Comparison of ENCODE assay signal across 19 cellular contexts in genomic region chr13:73578251-73578875, GRCh38.
DNase-seq lines count a peak whose midpoint lies in the region; ATAC-seq and TF ChIP-seq lines count a peak whose summit lies in the region.
"Had no signal": no experiment of that assay in that cellular context is flagged by ENCODE, and none has a peak within 500 bp of the region (broad histone marks: within the 10 kb centered on the region; RNA-seq: fewer than 3 reads in every experiment).

No MANE protein-coding gene starts in this region.

- H3K23ac ChIP-seq in IMR-90 (ENCODE audit: low read depth, low read length), result no peak overlapping the region

- H3K27ac ChIP-seq in IMR-90 (ENCODE audit: insufficient read depth, low read length) (no peak overlapping the region), suprapubic skin (no peak overlapping the region)
- H3K27ac ChIP-seq: Peyer's patch had no signal

- no peak overlapping the region for H2AK5ac ChIP-seq in IMR-90 (ENCODE audit: low read depth, low read length)

- H3K56ac ChIP-seq in IMR-90 (ENCODE audit: extremely low read depth, insufficient read depth, low read length), result no peak overlapping the region

- DNase-seq in AG08396 (ENCODE audit: low spot score) (peak; percentile 7), IMR-90 (peak; percentile 42), amniotic epithelial cell (ENCODE audit: low read depth) (peak; percentile 29), fibroblast of pulmonary artery (ENCODE audit: low read depth) (peak; percentile 20), suprapubic skin (ENCODE audit: low spot score in 2 of 2) (no peak), head of caudate nucleus (no peak), NCI-H446 treated with DMSO at 0.1 percent for 48 hours (lab: John Stamatoyannopoulos, UW) (no peak)
- DNase-seq in activated CD8-positive, alpha-beta memory T cell treated with anti-CD3 and anti-CD28 coated beads, Interleukin-2, amount 10 ng/mL, durations not matched to agents 7 days and 5 days, result no peak
- DNase-seq: C1 segment of cervical spinal cord, DND-41, MV-4-11, NCI-H1417 treated with DMSO at 0.1 percent for 48 hours, NCI-H1930, NCI-H2171 treated with DMSO at 0.1 percent for 48 hours, NCI-H510A, Peyer's patch, SHP77 had no signal

- dilution Hi-C loops in IMR-90 (cut with HindIII; ENCODE audit: low sequenced_read_pairs, unreplicated experiment), result no loop called here

- peak; percentile 49; the same call in 1 of the 2 replicates for ATAC-seq in IMR-90 (ENCODE audit: low read depth)
- ATAC-seq in activated CD8-positive, alpha-beta memory T cell treated with anti-CD3 and anti-CD28 coated beads, Interleukin-2, amount 10 ng/mL, durations not matched to agents 7 days and 5 days, result no peak
- ATAC-seq: GM12878, SK-N-SH treated with all-trans-retinoic acid at 6 μM for 48 hours had no signal

- no peak overlapping the region for H3K4ac ChIP-seq in IMR-90 (ENCODE audit: low read depth, low read length)

- H3K9me3 ChIP-seq in IMR-90 (ENCODE audit: control insufficient read depth, insufficient read depth, low read length) (no peaks in the 10 kb centered on the region), suprapubic skin (no peaks in the 10 kb centered on the region)
- H3K9me3 ChIP-seq: Peyer's patch had no signal

- no peaks in the 10 kb centered on the region for H3K36me3 ChIP-seq in IMR-90 (ENCODE audit: control insufficient read depth, insufficient read depth, low read length)
- H3K36me3 ChIP-seq in suprapubic skin, result no peaks in the 10 kb centered on the region
- H3K36me3 ChIP-seq: Peyer's patch had no signal

- H3K4me1 ChIP-seq in IMR-90 (ENCODE audit: control insufficient read depth, insufficient read depth, low read length) (0 out of 2 replicates have a peak, but pooled peaks cover 2% of the 10 kb centered on the region), suprapubic skin (peaks cover 3% of the 10 kb centered on the region)

- H3K9ac ChIP-seq in IMR-90 (ENCODE audit: low read depth, low read length), result no peak overlapping the region

- TF ChIP-seq POLR2A in IMR-90 (IDR thresholded peaks at IDR 0.05; ENCODE audit: low read depth, low read length) (no peak), suprapubic skin (IDR thresholded peaks at IDR 0.05) (no peak)

- H3K14ac ChIP-seq in IMR-90 (replicated peaks; ENCODE audit: low read depth, low read length), result no peak overlapping the region

- in situ Hi-C loops in IMR-90 (cut with MboI; ENCODE audit: low sequenced_read_pairs), result no loop called here

- no peak overlapping the region for H4K8ac ChIP-seq in IMR-90 (ENCODE audit: low read depth in 2 of 2, low read length in 2 of 2)

- H2AFZ ChIP-seq in IMR-90 (replicated peaks; ENCODE audit: low read length, poor library complexity), result peak overlapping the region; percentile 5

- no TSS peak for BruUV-seq in IMR-90 (replicated peaks; lab: Mats Ljungman, UMichigan)

- intact Hi-C loops in IMR-90 (cut with micrococcal nuclease) (no loop called here), head of caudate nucleus (cut with DNase I) (no loop called here)

- no peak overlapping the region for H3K18ac ChIP-seq in IMR-90 (ENCODE audit: low read depth, low read length)

- H4K5ac ChIP-seq in IMR-90 (ENCODE audit: low read depth, low read length), result no peak overlapping the region

- POLR2A ChIA-PET in IMR-90 (lab: Charles Lee; ENCODE audit: unreplicated experiment), result no interaction called here

- CTCF ChIA-PET in IMR-90 (lab: Yijun Ruan, JAX), result no interaction called here
- CTCF ChIA-PET in activated CD8-positive, alpha-beta memory T cell treated with anti-CD3 and anti-CD28 coated beads, Interleukin-2, amount 10 ng/mL, durations not matched to agents 7 days and 5 days (lab: Charles Lee), result no interaction called here

- no peaks in the 10 kb centered on the region for H4K20me1 ChIP-seq in IMR-90 (ENCODE audit: insufficient read depth, low read length)

- no peak overlapping the region for H3K4me2 ChIP-seq in IMR-90 (ENCODE audit: low read depth, low read length)

- no peaks in the 10 kb centered on the region; the same call in 1 of the 2 replicates for H3K27me3 ChIP-seq in IMR-90 (ENCODE audit: control insufficient read depth, insufficient read depth, low read length)
- no peaks in the 10 kb centered on the region for H3K27me3 ChIP-seq in suprapubic skin
- H3K27me3 ChIP-seq: Peyer's patch had no signal

- no peak for TF ChIP-seq RAD21 in IMR-90 (IDR thresholded peaks at IDR 0.05; ENCODE audit: low read length)

- no peak overlapping the region for H3K27ac Mint-ChIP-seq in activated CD8-positive, alpha-beta memory T cell treated with anti-CD3 and anti-CD28 coated beads, Interleukin-2, amount 10 ng/mL, durations not matched to agents 7 days and 5 days

- TF ChIP-seq CTCF in IMR-90 (conservative IDR thresholded peaks at IDR 0.05; ENCODE audit: low read depth, low read length) (no peak), fibroblast of pulmonary artery (IDR thresholded peaks at IDR 0.05; ENCODE audit: low read length, missing control alignments) (no peak), suprapubic skin (IDR thresholded peaks at IDR 0.05) (no peak)

- H3K4me3 ChIP-seq in IMR-90 (ENCODE audit: insufficient read depth, low read depth, low read length), result no peak overlapping the region
- H3K4me3 ChIP-seq in fibroblast of pulmonary artery (replicated peaks; ENCODE audit: low read depth, low read length), result no peak overlapping the region
- no peak overlapping the region for H3K4me3 ChIP-seq in suprapubic skin
- H3K4me3 ChIP-seq: GM12878, Peyer's patch had no signal

- no peaks in the 10 kb centered on the region for H3K79me1 ChIP-seq in IMR-90 (ENCODE audit: low read depth in 1 of 2, low read length in 2 of 2)

- no peak overlapping the region for H2BK15ac ChIP-seq in IMR-90 (ENCODE audit: low read depth, low read length)

- H3K4me1 Mint-ChIP-seq in activated CD8-positive, alpha-beta memory T cell treated with anti-CD3 and anti-CD28 coated beads, Interleukin-2, amount 10 ng/mL, durations not matched to agents 7 days and 5 days, result no peaks in the 10 kb centered on the region

- H3K27me3 Mint-ChIP-seq in activated CD8-positive, alpha-beta memory T cell treated with anti-CD3 and anti-CD28 coated beads, Interleukin-2, amount 10 ng/mL, durations not matched to agents 7 days and 5 days, result no peaks in the 10 kb centered on the region

- no CpG with 5 or more reads among the region's 6 CpGs for WGBS in IMR-90 (ENCODE audit: extremely low coverage in 2 of 2, insufficient read length in 1 of 2), 2 experiments
- WGBS in suprapubic skin, result 52% methylated on average over 6 of the region's 6 CpGs

- no peak overlapping the region for H2BK5ac ChIP-seq in IMR-90 (ENCODE audit: low read depth, low read length, poor library complexity, severe bottlenecking)

- no peaks in the 10 kb centered on the region for H3K9me3 Mint-ChIP-seq in activated CD8-positive, alpha-beta memory T cell treated with anti-CD3 and anti-CD28 coated beads, Interleukin-2, amount 10 ng/mL, durations not matched to agents 7 days and 5 days (ENCODE audit: low read depth)

- H4K91ac ChIP-seq in IMR-90 (ENCODE audit: insufficient read depth, low read depth, low read length), result no peak overlapping the region

- H3K4me3 Mint-ChIP-seq in activated CD8-positive, alpha-beta memory T cell treated with anti-CD3 and anti-CD28 coated beads, Interleukin-2, amount 10 ng/mL, durations not matched to agents 7 days and 5 days, result no peak overlapping the region

- H2BK20ac ChIP-seq in IMR-90 (ENCODE audit: low read depth, low read length), result no peak overlapping the region

- no peak for TF ChIP-seq EP300 in suprapubic skin (IDR thresholded peaks at IDR 0.05)

- no peaks in the 10 kb centered on the region for H3K9me1 ChIP-seq in IMR-90 (ENCODE audit: insufficient read depth, low read length)

- H3K36me3 Mint-ChIP-seq in activated CD8-positive, alpha-beta memory T cell treated with anti-CD3 and anti-CD28 coated beads, Interleukin-2, amount 10 ng/mL, durations not matched to agents 7 days and 5 days, result no peaks in the 10 kb centered on the region

- no peak overlapping the region for H2BK120ac ChIP-seq in IMR-90 (ENCODE audit: low read depth, low read length)

- no peak overlapping the region for H2AK9ac ChIP-seq in IMR-90 (replicated peaks; ENCODE audit: low read depth, low read length, poor library complexity)

TF ChIP-seq in IMR-90, 13 proteins besides CTCF, POLR2A, EP300 and RAD21:
- no peak for TF ChIP-seq BHLHE40 (IDR thresholded peaks at IDR 0.05; ENCODE audit: low read depth, low read length)
- TF ChIP-seq RFX5 (IDR thresholded peaks at IDR 0.05; ENCODE audit: low read depth, low read length), result no peak
- TF ChIP-seq, protein P1, sequence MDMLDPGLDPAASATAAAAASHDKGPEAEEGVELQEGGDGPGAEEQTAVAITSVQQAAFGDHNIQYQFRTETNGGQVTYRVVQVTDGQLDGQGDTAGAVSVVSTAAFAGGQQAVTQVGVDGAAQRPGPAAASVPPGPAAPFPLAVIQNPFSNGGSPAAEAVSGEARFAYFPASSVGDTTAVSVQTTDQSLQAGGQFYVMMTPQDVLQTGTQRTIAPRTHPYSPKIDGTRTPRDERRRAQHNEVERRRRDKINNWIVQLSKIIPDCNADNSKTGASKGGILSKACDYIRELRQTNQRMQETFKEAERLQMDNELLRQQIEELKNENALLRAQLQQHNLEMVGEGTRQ (IDR thresholded peaks at IDR 0.05; ENCODE audit: low read depth, low read length), result no peak
- TF ChIP-seq SMC3 (IDR thresholded peaks at IDR 0.05; ENCODE audit: low read depth, low read length), result no peak
- TF ChIP-seq MAZ (IDR thresholded peaks at IDR 0.05; ENCODE audit: borderline replicate concordance, low read depth, low read length), result no peak
- no peak for TF ChIP-seq CEBPB (IDR thresholded peaks at IDR 0.05; ENCODE audit: low read depth, low read length)
- no peak for TF ChIP-seq MXI1 (IDR thresholded peaks at IDR 0.05; ENCODE audit: borderline replicate concordance, low read depth, low read length)
- TF ChIP-seq RCOR1 (IDR thresholded peaks at IDR 0.05; ENCODE audit: insufficient replicate concordance, low read length), result no peak

Comparison
In these comparisons a context has a peak if more than half of its experiments do, and no peak if none do; other contexts are left out.
1. DNase-seq: peak in AG08396 (single experiment), IMR-90 (single experiment), amniotic epithelial cell (single experiment) and fibroblast of pulmonary artery (single experiment); none in suprapubic skin (0 of 2), head of caudate nucleus (0 of 42), activated CD8-positive, alpha-beta memory T cell treated with anti-CD3 and anti-CD28 coated beads, Interleukin-2, amount 10 ng/mL, durations not matched to agents 7 days and 5 days (single experiment) and NCI-H446 treated with DMSO at 0.1 percent for 48 hours (single experiment).